ENCODE assay signal across 24 cellular contexts in the genomic region with DNA sequence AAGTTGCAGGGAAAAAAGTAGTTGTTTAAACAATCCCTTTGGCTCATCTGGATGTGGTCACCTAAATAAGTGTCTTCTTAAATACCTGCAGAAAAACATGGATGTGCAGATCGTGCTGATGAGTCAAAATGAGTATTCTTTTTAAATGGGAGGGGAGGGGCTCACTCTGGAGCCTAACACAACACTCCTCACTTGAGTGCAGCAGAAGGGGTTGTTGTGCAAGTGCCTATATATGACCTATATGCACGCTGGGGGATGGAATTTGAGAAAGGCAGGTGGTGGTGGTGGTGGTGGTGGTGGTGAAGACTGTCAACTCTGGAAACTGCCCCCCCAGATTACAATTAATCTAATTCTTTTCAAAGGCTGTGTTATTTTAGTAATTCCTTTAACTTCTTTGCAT.
"Had no signal": no experiment of that assay in that cellular context is flagged by ENCODE, and none has a peak within 500 bp of the region (broad histone marks: within the 10 kb centered on the region; RNA-seq: fewer than 3 reads in every experiment).

No MANE protein-coding gene starts in this region.

- H3K27me3 ChIP-seq: dorsolateral prefrontal cortex, sigmoid colon, tibial artery had no signal

- DNase-seq: activated B cell treated with CpG ODN at 0.5 μM for 24 hours; activated CD4-positive, alpha-beta T cell treated with anti-CD3 and anti-CD28 coated beads, Interleukin-2, amount 10 ng/mL, durations not matched to agents 7 days and 5 days; activated effector memory CD4-positive, alpha-beta T cell treated with Interleukin-2 at 50 U/mL for 16 hours; activated naive CD4-positive, alpha-beta T cell treated with anti-CD3 and anti-CD28 coated beads, Interleukin-2, amount 10 ng/mL, durations not matched to agents 7 days and 5 days; activated naive CD8-positive, alpha-beta T cell treated with anti-CD3 and anti-CD28 coated beads, Interleukin-2, amount 50 U/mL, for 24 hours; activated T-cell treated with anti-CD3 and anti-CD28 coated beads for 4 hours; anterior cingulate cortex; central memory CD4-positive, alpha-beta T cell; dorsolateral prefrontal cortex; endodermal cell; foreskin melanocyte; head of caudate nucleus; nephron progenitor cell; nucleus accumbens; sigmoid colon; stimulated activated CD4-positive, alpha-beta T cell treated with anti-CD3 and anti-CD28 coated beads, Interleukin-4, amount 100 ng/mL, for 4 hours; stimulated activated naive CD4-positive, alpha-beta T cell; substantia nigra; tibial artery had no signal

- H3K9me3 ChIP-seq: sigmoid colon, tibial artery had no signal

- FAIRE-seq: colon, keratinocyte, TTC549, urothelium cell line had no signal

- H3K27ac ChIP-seq: dorsolateral prefrontal cortex, sigmoid colon, tibial artery had no signal

- ATAC-seq: activated naive CD8-positive, alpha-beta T cell treated with anti-CD3 and anti-CD28 coated beads, Interleukin-2, amount 50 U/mL, for 24 hours had no signal

- H3K4me3 ChIP-seq: dorsolateral prefrontal cortex, lung, sigmoid colon, tibial artery had no signal
